ENCODE assay signal across 16 cellular contexts in the genomic region with DNA sequence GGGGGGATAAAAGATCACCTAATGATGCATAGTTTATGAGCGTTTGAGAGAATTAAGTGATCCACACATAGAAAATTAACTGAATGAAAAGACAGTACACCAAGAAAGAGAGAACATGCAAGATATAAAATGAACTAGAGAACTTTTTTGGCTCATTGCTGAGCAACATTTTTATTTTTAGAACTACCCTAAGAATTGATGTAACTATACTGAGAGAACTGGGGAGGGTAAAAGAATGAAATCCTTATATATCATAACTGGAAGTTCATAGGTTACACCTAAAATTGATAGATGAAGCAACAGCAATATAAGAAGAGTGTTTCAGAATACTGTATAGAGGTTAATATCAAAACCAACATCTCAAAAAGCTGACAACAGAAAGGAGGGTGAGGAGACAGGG. TPM values are rescaled to one million over a fixed set of nuclear protein-coding genes. Genes with fewer than 3 reads are reported as not detected.
DNase-seq lines count a peak whose midpoint lies in the region; ATAC-seq and TF ChIP-seq lines count a peak whose summit lies in the region.
"Had no signal": no experiment of that assay in that cellular context is flagged by ENCODE, and none has a peak within 500 bp of the region (broad histone marks: within the 10 kb centered on the region; RNA-seq: fewer than 3 reads in every experiment).

No MANE protein-coding gene starts in this region.

- TF ChIP-seq CTCF in mesothelial cell of epicardium (IDR thresholded peaks at IDR 0.05; ENCODE audit: unreplicated experiment): no peak
- no peak for TF ChIP-seq CTCF in progenitor cell of endocrine pancreas (IDR thresholded peaks at IDR 0.05; ENCODE audit: unreplicated experiment)

- ATAC-seq in CD4-positive, CD25-positive, alpha-beta regulatory T cell (ENCODE audit: low read depth in 2 of 2): no peak
- ATAC-seq in central memory CD8-positive, alpha-beta T cell (replicated peaks; ENCODE audit: extremely low read depth, poor library complexity, severe bottlenecking): no peak
- ATAC-seq in GM19452 (IDR thresholded peaks at IDR 0.05; ENCODE audit: unreplicated experiment): no peak
- no peak for ATAC-seq in activated T-helper 17 cell treated with anti-CD3 and anti-CD28 coated beads, Interleukin-2, amount 50 U/mL, for 72 hours (replicated peaks)
- ATAC-seq: HepG2 had no signal

- H3K9me3 Mint-ChIP-seq in CD4-positive, CD25-positive, alpha-beta regulatory T cell: peaks cover 0 to 2% (median 0%) of the 10 kb centered on the region in 7 donors
- H3K9me3 Mint-ChIP-seq in central memory CD8-positive, alpha-beta T cell: no peaks in the 10 kb centered on the region
- H3K9me3 Mint-ChIP-seq in mesothelial cell of epicardium (no peaks in the 10 kb centered on the region), progenitor cell of endocrine pancreas (ENCODE audit: low read depth) (no peaks in the 10 kb centered on the region)
- no peaks in the 10 kb centered on the region for H3K9me3 Mint-ChIP-seq in activated T-helper 17 cell treated with anti-CD3 and anti-CD28 coated beads, Interleukin-2, amount 50 U/mL, for 72 hours
- H3K9me3 Mint-ChIP-seq: CD4-positive, alpha-beta T cell; H9; IgD-negative memory B cell had no signal

- peak overlapping the region in 2 of 3 donors; percentile 44 to 58 for H3K27ac Mint-ChIP-seq in CD4-positive, CD25-positive, alpha-beta regulatory T cell
- H3K27ac Mint-ChIP-seq in central memory CD8-positive, alpha-beta T cell (ENCODE audit: low read depth): peak overlapping the region; percentile 44
- H3K27ac Mint-ChIP-seq in mesothelial cell of epicardium (peak overlapping the region; percentile 72), progenitor cell of endocrine pancreas (peak overlapping the region; percentile 25)
- no peak overlapping the region for H3K27ac Mint-ChIP-seq in activated T-helper 17 cell treated with anti-CD3 and anti-CD28 coated beads, Interleukin-2, amount 50 U/mL, for 72 hours
- H3K27ac Mint-ChIP-seq: CD4-positive, alpha-beta T cell had no signal

- DNase-seq in CD4-positive, CD25-positive, alpha-beta regulatory T cell: no peak
- DNase-seq in central memory CD8-positive, alpha-beta T cell (ENCODE audit: low spot score in 2 of 2): no peak
- DNase-seq in mesothelial cell of epicardium (ENCODE audit: low spot score in 2 of 2, unreplicated experiment in 2 of 2) (no peak), progenitor cell of endocrine pancreas (ENCODE audit: low spot score, unreplicated experiment) (no peak), dedifferentiated amniotic fluid mesenchymal stem cell (ENCODE audit: extremely low spot score) (no peak)
- DNase-seq: BE2C; C1 segment of cervical spinal cord; Caco-2; CD4-positive, alpha-beta T cell; DMS79; GDM1; H9 had no signal

- H3K27me3 ChIP-seq in CD4-positive, CD25-positive, alpha-beta regulatory T cell (ENCODE audit: control insufficient read depth, insufficient read depth, low read length): no peaks in the 10 kb centered on the region
- H3K27me3 ChIP-seq: BE2C had no signal

- H3K4me3 ChIP-seq in CD4-positive, CD25-positive, alpha-beta regulatory T cell (ENCODE audit: low read depth, low read length): no peak overlapping the region

- peaks cover 29 to 49% (median 36%) of the 10 kb centered on the region in 4 donors for H3K4me1 Mint-ChIP-seq in CD4-positive, CD25-positive, alpha-beta regulatory T cell
- peaks cover 51% of the 10 kb centered on the region for H3K4me1 Mint-ChIP-seq in central memory CD8-positive, alpha-beta T cell
- H3K4me1 Mint-ChIP-seq in mesothelial cell of epicardium: peaks cover 29% of the 10 kb centered on the region
- H3K4me1 Mint-ChIP-seq in progenitor cell of endocrine pancreas (ENCODE audit: low read depth): peaks cover 18% of the 10 kb centered on the region
- peaks cover 21% of the 10 kb centered on the region for H3K4me1 Mint-ChIP-seq in activated T-helper 17 cell treated with anti-CD3 and anti-CD28 coated beads, Interleukin-2, amount 50 U/mL, for 72 hours

- peaks cover 8% of the 10 kb centered on the region for H3K4me1 ChIP-seq in CD4-positive, CD25-positive, alpha-beta regulatory T cell (ENCODE audit: control insufficient read depth, insufficient read depth, low read length, poor library complexity, severe bottlenecking)
- H3K4me1 ChIP-seq: BE2C had no signal

- peaks cover 15% of the 10 kb centered on the region for H3K36me3 ChIP-seq in CD4-positive, CD25-positive, alpha-beta regulatory T cell (ENCODE audit: control insufficient read depth, insufficient read depth, low read length)
- H3K36me3 ChIP-seq: BE2C had no signal

- no peaks in the 10 kb centered on the region for H3K9me3 ChIP-seq in CD4-positive, CD25-positive, alpha-beta regulatory T cell (ENCODE audit: control insufficient read depth in 2 of 2, low read length in 2 of 2)
- H3K9me3 ChIP-seq: BE2C, Caco-2 had no signal

- H3K27me3 Mint-ChIP-seq in CD4-positive, CD25-positive, alpha-beta regulatory T cell: no peaks in the 10 kb centered on the region
- H3K27me3 Mint-ChIP-seq in central memory CD8-positive, alpha-beta T cell: no peaks in the 10 kb centered on the region
- H3K27me3 Mint-ChIP-seq in mesothelial cell of epicardium (ENCODE audit: low read depth) (no peaks in the 10 kb centered on the region), progenitor cell of endocrine pancreas (no peaks in the 10 kb centered on the region)
- no peaks in the 10 kb centered on the region for H3K27me3 Mint-ChIP-seq in activated T-helper 17 cell treated with anti-CD3 and anti-CD28 coated beads, Interleukin-2, amount 50 U/mL, for 72 hours
- H3K27me3 Mint-ChIP-seq: CD4-positive, alpha-beta T cell; IgD-negative memory B cell had no signal

- peaks cover 9% of the 10 kb centered on the region for H3K36me3 Mint-ChIP-seq in CD4-positive, CD25-positive, alpha-beta regulatory T cell
- H3K36me3 Mint-ChIP-seq in central memory CD8-positive, alpha-beta T cell (ENCODE audit: insufficient read depth): peaks cover 22% of the 10 kb centered on the region
- H3K36me3 Mint-ChIP-seq in mesothelial cell of epicardium (peaks cover 6% of the 10 kb centered on the region), progenitor cell of endocrine pancreas (ENCODE audit: insufficient read depth) (peaks cover 2% of the 10 kb centered on the region)
- peaks cover 61% of the 10 kb centered on the region for H3K36me3 Mint-ChIP-seq in activated T-helper 17 cell treated with anti-CD3 and anti-CD28 coated beads, Interleukin-2, amount 50 U/mL, for 72 hours (ENCODE audit: low read depth)

- H3K4me3 Mint-ChIP-seq in CD4-positive, CD25-positive, alpha-beta regulatory T cell: no peak overlapping the region
- no peak overlapping the region for H3K4me3 Mint-ChIP-seq in central memory CD8-positive, alpha-beta T cell
- H3K4me3 Mint-ChIP-seq in mesothelial cell of epicardium: no peak overlapping the region
- H3K4me3 Mint-ChIP-seq in progenitor cell of endocrine pancreas (ENCODE audit: low read depth): no peak overlapping the region
- no peak overlapping the region for H3K4me3 Mint-ChIP-seq in activated T-helper 17 cell treated with anti-CD3 and anti-CD28 coated beads, Interleukin-2, amount 50 U/mL, for 72 hours
- H3K4me3 Mint-ChIP-seq: CD4-positive, alpha-beta T cell; H9; IgD-negative memory B cell had no signal

- H3K27ac ChIP-seq in CD4-positive, CD25-positive, alpha-beta regulatory T cell (ENCODE audit: insufficient read depth, low read length, poor library complexity, severe bottlenecking): no peak overlapping the region

RNA-seq across cellular contexts. Expression of gene USP34, which starts 55.6 kb away (rescaled TPM):
- 197 TPM for total RNA-seq in CD4-positive, CD25-positive, alpha-beta regulatory T cell
- polyA plus RNA-seq in CD4-positive, CD25-positive, alpha-beta regulatory T cell: 10 to 100 TPM; 16.6 to 20.9 (median 17.5) TPM
- 149 to 157 TPM (median 155 TPM) in 3 replicates for total RNA-seq in mesothelial cell of epicardium
- total RNA-seq in progenitor cell of endocrine pancreas: 139 and 160 TPM in 2 replicates
- total RNA-seq in activated T-helper 17 cell treated with anti-CD3 and anti-CD28 coated beads, Interleukin-2, amount 50 U/mL, for 72 hours: 100 to 1,000 TPM in 1 of 2 donors, 10 to 100 TPM in 1; 98.5 to 121 TPM
